15 cellular contexts compared by ENCODE assay signal in genomic region chr16:21584817-21585216, GRCh38. TPM values are rescaled to one million over a fixed set of nuclear protein-coding genes. Genes with fewer than 3 reads are reported as not detected.
DNase-seq lines count a peak whose midpoint lies in the region; ATAC-seq, FAIRE-seq and TF ChIP-seq lines count a peak whose summit lies in the region.
"Had no signal": no experiment of that assay in that cellular context is flagged by ENCODE, and none has a peak within 500 bp of the region (broad histone marks: within the 10 kb centered on the region; RNA-seq: fewer than 3 reads in every experiment).

No MANE protein-coding gene starts in this region.

- H3K36me3 ChIP-seq in OCI-LY1 (ENCODE audit: insufficient read depth, low read length): no peaks in the 10 kb centered on the region
- H3K36me3 ChIP-seq in kidney (ENCODE audit: control insufficient read depth in 1 of 2, insufficient read depth in 2 of 2, low read length in 2 of 2): no peaks in the 10 kb centered on the region
- H3K36me3 ChIP-seq in PC-3 (ENCODE audit: low read depth, low read length): no peaks in the 10 kb centered on the region

- H3K9me2 ChIP-seq in OCI-LY1 (ENCODE audit: low read depth, low read length): no peaks in the 10 kb centered on the region
- no peaks in the 10 kb centered on the region for H3K9me2 ChIP-seq in PC-3 (replicated peaks; ENCODE audit: low read length)

- H3K27me3 ChIP-seq in OCI-LY1 (ENCODE audit: insufficient read depth, low read length): no peaks in the 10 kb centered on the region
- no peaks in the 10 kb centered on the region for H3K27me3 ChIP-seq in PC-3 (ENCODE audit: low read length)

- H3K4me3 ChIP-seq in OCI-LY1 (ENCODE audit: low read depth, low read length, poor library complexity, severe bottlenecking): no peak overlapping the region
- H3K4me3 ChIP-seq in kidney (ENCODE audit: low read length in 2 of 2): no peak overlapping the region
- H3K4me3 ChIP-seq in PC-3 (ENCODE audit: low read length): no peak overlapping the region

- H3F3A ChIP-seq in OCI-LY1 (ENCODE audit: insufficient read depth, low read length): no peaks in the 10 kb centered on the region
- no peaks in the 10 kb centered on the region for H3F3A ChIP-seq in PC-3 (ENCODE audit: low read length, unreplicated experiment)

- H3K9ac ChIP-seq in OCI-LY1 (ENCODE audit: low read length): no peak overlapping the region
- no peak overlapping the region for H3K9ac ChIP-seq in kidney (ENCODE audit: low read length in 2 of 2)
- H3K9ac ChIP-seq in PC-3 (ENCODE audit: low read length): no peak overlapping the region

- H3K79me2 ChIP-seq in OCI-LY1 (ENCODE audit: insufficient read depth, low read length) (no peaks in the 10 kb centered on the region), PC-3 (ENCODE audit: low read length) (no peaks in the 10 kb centered on the region)

- H2AFZ ChIP-seq in OCI-LY1 (ENCODE audit: low read length) (no peak overlapping the region), PC-3 (ENCODE audit: low read length) (no peak overlapping the region)

- H3K4me1 ChIP-seq in OCI-LY1 (ENCODE audit: insufficient read depth, low read length, severe bottlenecking) (peaks cover 12% of the 10 kb centered on the region), kidney (ENCODE audit: control insufficient read depth in 1 of 2, insufficient read depth in 1 of 2, low read depth in 1 of 2, low read length in 2 of 2) (no peaks in the 10 kb centered on the region), PC-3 (ENCODE audit: insufficient read depth, low read length) (peaks cover 11% of the 10 kb centered on the region)
- H3K4me1 ChIP-seq: Caco-2 had no signal

- no peak for ATAC-seq in GM18861 (IDR thresholded peaks at IDR 0.05; ENCODE audit: unreplicated experiment)
- no peak for ATAC-seq in PC-3

- H3K27ac ChIP-seq in OCI-LY1 (ENCODE audit: low read depth, low read length, poor library complexity, severe bottlenecking): peak overlapping the region; percentile 3
- H3K27ac ChIP-seq in kidney (ENCODE audit: low read depth in 2 of 2, low read length in 2 of 2): no peak overlapping the region
- no peak overlapping the region for H3K27ac ChIP-seq in PC-3 (ENCODE audit: low read length)

- no TSS peak for BruUV-seq in PC-3 (replicated peaks; lab: Mats Ljungman, UMichigan)

- FAIRE-seq in kidney (lab: Jason Lieb, UNC): no peak
- FAIRE-seq: D721Med, HTR-8/SVneo had no signal

- no peaks in the 10 kb centered on the region for H4K20me1 ChIP-seq in OCI-LY1 (ENCODE audit: insufficient read depth, low read length)
- no peaks in the 10 kb centered on the region for H4K20me1 ChIP-seq in PC-3 (ENCODE audit: low read length)

- CTCF ChIA-PET in PC-3 (lab: Charles Lee): no interaction called here

- intact Hi-C loops in kidney (cut with DNase I) (loop anchor here (5.0 kb wide), 2 partner anchors 127 to 1112 kb away; no protein-coding TSS in a partner anchor), PC-3 (cut with micrococcal nuclease) (loop anchor here (1.0 kb wide), 1 partner anchor 55 kb away; no protein-coding TSS in a partner anchor)

- POLR2A ChIA-PET in PC-3 (lab: Charles Lee; ENCODE audit: unreplicated experiment): no interaction called here

- no peak for TF ChIP-seq CTCF in OCI-LY1 (IDR thresholded peaks at IDR 0.05; ENCODE audit: low read length)
- no peak for TF ChIP-seq CTCF in kidney (IDR thresholded peaks at IDR 0.05; ENCODE audit: borderline replicate concordance, extremely low read depth, insufficient read depth)
- TF ChIP-seq CTCF in PC-3 (conservative IDR thresholded peaks at IDR 0.05; ENCODE audit: low read depth, low read length): no peak

- H3K9me3 ChIP-seq in OCI-LY1 (ENCODE audit: low read length): no peaks in the 10 kb centered on the region
- no peaks in the 10 kb centered on the region for H3K9me3 ChIP-seq in kidney (ENCODE audit: control insufficient read depth in 1 of 2, low read length in 2 of 2)
- no peaks in the 10 kb centered on the region for H3K9me3 ChIP-seq in PC-3 (ENCODE audit: low read length)
- H3K9me3 ChIP-seq: Caco-2 had no signal

- peak; percentile 17 for DNase-seq in activated CD8-positive, alpha-beta memory T cell treated with anti-CD3 and anti-CD28 coated beads, Interleukin-2, amount 50 U/mL, for 48 hours
- DNase-seq in activated CD8-positive, alpha-beta memory T cell treated with anti-CD3 and anti-CD28 coated beads, Interleukin-2, amount 50 U/mL, for 4 hours: no peak
- peak; percentile 39 for DNase-seq in kidney
- no peak for DNase-seq in Kasumi-1 (lab: John Stamatoyannopoulos, UW)
- DNase-seq in PC-3: no peak
- DNase-seq: Caco-2, DMS79 treated with DMSO at 0.1 percent for 48 hours, GF-D8, GOT3, H7, HFFc6 had no signal

- no peak overlapping the region; the same call in 1 of the 2 replicates for H3K4me2 ChIP-seq in OCI-LY1 (ENCODE audit: low read length)
- H3K4me2 ChIP-seq in PC-3 (ENCODE audit: low read length): no peak overlapping the region

RNA-seq across cellular contexts. Expression of gene METTL9, which starts 14.6 kb away (rescaled TPM):
- total RNA-seq in kidney (129 TPM), PC-3 (2014; rRNA removed) (133 and 180 TPM in 2 replicates)
- 193 TPM for polyA plus RNA-seq in kidney (ENCODE audit: insufficient read depth, low read depth, low replicate concordance)

Comparison
In these comparisons a context has a peak if more than half of its experiments do, and no peak if none do; other contexts are left out.
1. DNase-seq: peak in activated CD8-positive, alpha-beta memory T cell treated with anti-CD3 and anti-CD28 coated beads, Interleukin-2, amount 50 U/mL, for 48 hours (single experiment) and kidney (single experiment); none in activated CD8-positive, alpha-beta memory T cell treated with anti-CD3 and anti-CD28 coated beads, Interleukin-2, amount 50 U/mL, for 4 hours (single experiment), Kasumi-1 (0 of 2) and PC-3 (single experiment).